Comparison of ENCODE assay signal across 9 cellular contexts in genomic region chr12:43337571-43338497, GRCh38.
A peak's percentile ranks its signal among the peaks of the same experiment; 100 is the strongest.
DNase-seq lines count a peak whose midpoint lies in the region; ATAC-seq, FAIRE-seq and TF ChIP-seq lines count a peak whose summit lies in the region.
"Had no signal": no experiment of that assay in that cellular context is flagged by ENCODE, and none has a peak within 500 bp of the region (broad histone marks: within the 10 kb centered on the region; RNA-seq: fewer than 3 reads in every experiment).

No MANE protein-coding gene starts in this region.

- peak; percentile 45 for DNase-seq in fibroblast of mammary gland (ENCODE audit: low read depth)
- no peak for DNase-seq in tibial nerve (ENCODE audit: low spot score in 2 of 2)
- no peak for DNase-seq in A673 (ENCODE audit: low spot score)
- DNase-seq in LoVo (ENCODE audit: low spot score), result no peak
- no peak for DNase-seq in RCC 7860 (ENCODE audit: low spot score)
- DNase-seq: activated CD4-positive, alpha-beta T cell treated with anti-CD3 and anti-CD28 coated beads, Interleukin-2, amount 10 ng/mL, durations not matched to agents 7 days and 5 days had no signal

- H3K36me3 ChIP-seq in tibial nerve (no peaks in the 10 kb centered on the region), A673 (ENCODE audit: insufficient read depth, low read length, poor library complexity, severe bottlenecking) (no peaks in the 10 kb centered on the region)

- peak; percentile 34 for ATAC-seq in GM18499 (IDR thresholded peaks at IDR 0.05; ENCODE audit: insufficient read depth, unreplicated experiment)
- ATAC-seq in GM21576 (IDR thresholded peaks at IDR 0.05; ENCODE audit: unreplicated experiment), result peak; percentile 38
- ATAC-seq in HG03432 (IDR thresholded peaks at IDR 0.05; ENCODE audit: unreplicated experiment), result peak; percentile 70

- H3K4me1 ChIP-seq in tibial nerve (peaks cover 0 to 9% (median 2%) of the 10 kb centered on the region in 4 donors), A673 (ENCODE audit: insufficient read depth, low read length, poor library complexity, severe bottlenecking) (no peaks in the 10 kb centered on the region)

- no peak for TF ChIP-seq EP300 in tibial nerve (IDR thresholded peaks at IDR 0.05)

- H3K27me3 ChIP-seq in tibial nerve (no peaks in the 10 kb centered on the region), A673 (replicated peaks; ENCODE audit: insufficient read depth, low read depth, low read length, poor library complexity) (no peaks in the 10 kb centered on the region)

- H3K4me3 ChIP-seq in fibroblast of mammary gland (ENCODE audit: control insufficient read depth, low read depth, low read length) (no peak overlapping the region), tibial nerve (no peak overlapping the region), A673 (ENCODE audit: low read depth, low read length, poor library complexity, severe bottlenecking) (no peak overlapping the region)

- CTCF ChIA-PET in A673 (lab: Charles Lee), result interaction anchor here (1.3 kb wide), 1 partner anchor 854 kb away, joined by 14 read pairs; no protein-coding TSS in a partner anchor

- BruUV-seq in A673 (replicated peaks; lab: Mats Ljungman, UMichigan), result no TSS peak

- TF ChIP-seq POLR2A in tibial nerve (IDR thresholded peaks at IDR 0.05), result no peak

- no peak overlapping the region for H3K27ac ChIP-seq in tibial nerve
- no peak overlapping the region for H3K27ac ChIP-seq in A673 (ENCODE audit: low read depth, low read length, poor library complexity, severe bottlenecking)

- WGBS in tibial nerve, 2 donors, result 53 to 59% methylated on average over 4 of the region's 4 CpGs

- FAIRE-seq in RCC 7860 (lab: Jason Lieb, UNC), result no peak

- no peak for TF ChIP-seq CTCF in fibroblast of mammary gland (conservative IDR thresholded peaks at IDR 0.05; ENCODE audit: control insufficient read depth, insufficient read depth, low read depth, low read length)
- TF ChIP-seq CTCF in tibial nerve (IDR thresholded peaks at IDR 0.05), result no peak
- TF ChIP-seq CTCF in A673 (conservative IDR thresholded peaks at IDR 0.05; ENCODE audit: low read depth, low read length), result no peak

- H3K9me3 ChIP-seq in tibial nerve (no peaks in the 10 kb centered on the region), A673 (ENCODE audit: low read depth, low read length, poor library complexity, severe bottlenecking) (no peaks in the 10 kb centered on the region)

- intact Hi-C loops in A673 (cut with micrococcal nuclease; ENCODE audit: unreplicated experiment), result loop anchor here (5.0 kb wide), 2 partner anchors 751 to 856 kb away; partner anchors contain the start of gene PRICKLE1

- POLR2A ChIA-PET in A673 (lab: Charles Lee; ENCODE audit: low non-redundant PET), result no interaction called here
